12 cellular contexts compared by ENCODE assay signal in genomic region chr2:69762513-69763494, GRCh38. TPM values are rescaled to one million over a fixed set of nuclear protein-coding genes. Genes with fewer than 3 reads are reported as not detected.
DNase-seq lines count a peak whose midpoint lies in the region; ATAC-seq and TF ChIP-seq lines count a peak whose summit lies in the region.
"Had no signal": no experiment of that assay in that cellular context is flagged by ENCODE, and none has a peak within 500 bp of the region (broad histone marks: within the 10 kb centered on the region; RNA-seq: fewer than 3 reads in every experiment).

No MANE protein-coding gene starts in this region.

- no peak overlapping the region for H3K27ac Mint-ChIP-seq in activated B cell treated with CpG ODN at 0.5 μM for 24 hours
- peak overlapping the region; percentile 90 for H3K27ac Mint-ChIP-seq in progenitor cell of endocrine pancreas
- H3K27ac Mint-ChIP-seq in activated naive CD8-positive, alpha-beta T cell treated with anti-CD3 and anti-CD28 coated beads, Interleukin-2, amount 50 U/mL, for 24 hours, result no peak overlapping the region
- no peak overlapping the region for H3K27ac Mint-ChIP-seq in CD8-positive, alpha-beta T cell
- H3K27ac Mint-ChIP-seq: activated naive CD4-positive, alpha-beta T cell treated with anti-CD3 and anti-CD28 coated beads for 36 hours had no signal

- DNase-seq in activated B cell treated with CpG ODN at 0.5 μM for 24 hours, result no peak
- DNase-seq in left ventricle myocardium inferior, result no peak
- DNase-seq in progenitor cell of endocrine pancreas (ENCODE audit: low spot score, unreplicated experiment), result no peak
- no peak for DNase-seq in glomerular visceral epithelial cell (ENCODE audit: extremely low spot score)
- no peak for DNase-seq in activated naive CD8-positive, alpha-beta T cell treated with anti-CD3 and anti-CD28 coated beads, Interleukin-2, amount 50 U/mL, for 24 hours
- DNase-seq in CD8-positive, alpha-beta T cell, result no peak
- DNase-seq: activated naive CD4-positive, alpha-beta T cell treated with anti-CD3 and anti-CD28 coated beads for 36 hours; COR-L47; NCI-H774 had no signal

- TF ChIP-seq CTCF in C4-2B (conservative IDR thresholded peaks at IDR 0.05) (no peak), activated B cell treated with CpG ODN at 0.5 μM for 24 hours (IDR thresholded peaks at IDR 0.05) (no peak), left ventricle myocardium inferior (IDR thresholded peaks at IDR 0.05; ENCODE audit: borderline replicate concordance) (no peak), progenitor cell of endocrine pancreas (IDR thresholded peaks at IDR 0.05; ENCODE audit: unreplicated experiment) (no peak)
- no peak for TF ChIP-seq CTCF in CD8-positive, alpha-beta T cell (IDR thresholded peaks at IDR 0.05)

- no peaks in the 10 kb centered on the region for H3K9me3 ChIP-seq in left ventricle myocardium inferior (replicated peaks)
- no peaks in the 10 kb centered on the region for H3K9me3 ChIP-seq in CD8-positive, alpha-beta T cell (ENCODE audit: low read length)

- H3K4me1 Mint-ChIP-seq in activated B cell treated with CpG ODN at 0.5 μM for 24 hours (peaks cover 44% of the 10 kb centered on the region), progenitor cell of endocrine pancreas (ENCODE audit: low read depth) (peaks cover 47% of the 10 kb centered on the region)
- H3K4me1 Mint-ChIP-seq in activated naive CD8-positive, alpha-beta T cell treated with anti-CD3 and anti-CD28 coated beads, Interleukin-2, amount 50 U/mL, for 24 hours, result peaks cover 34% of the 10 kb centered on the region
- H3K4me1 Mint-ChIP-seq in CD8-positive, alpha-beta T cell (ENCODE audit: low read depth), result peaks cover 9% of the 10 kb centered on the region

- peak; percentile 52 for ATAC-seq in activated B cell treated with CpG ODN at 0.5 μM for 24 hours (ENCODE audit: low read depth)
- ATAC-seq in GM21528 (IDR thresholded peaks at IDR 0.05; ENCODE audit: low FRiP score, unreplicated experiment), result no peak
- ATAC-seq in activated naive CD8-positive, alpha-beta T cell treated with anti-CD3 and anti-CD28 coated beads, Interleukin-2, amount 50 U/mL, for 24 hours, result no peak
- ATAC-seq in CD8-positive, alpha-beta T cell, result no peak

- POLR2A ChIA-PET in activated B cell treated with CpG ODN at 0.5 μM for 24 hours (lab: Charles Lee), result interaction anchor here (0.7 to 1.4 kb wide), 3 partner anchors 13 to 29 kb away, joined by 3 to 8 read pairs (median 3); no protein-coding TSS in a partner anchor
- POLR2A ChIA-PET in CD8-positive, alpha-beta T cell (lab: Charles Lee), result interaction anchor here (0.7 to 1.2 kb wide), 2 partner anchors 10 to 239 kb away, joined by 3 read pairs; no protein-coding TSS in a partner anchor

- H3K4me3 Mint-ChIP-seq in activated B cell treated with CpG ODN at 0.5 μM for 24 hours (no peak overlapping the region), progenitor cell of endocrine pancreas (ENCODE audit: low read depth) (no peak overlapping the region)
- H3K4me3 Mint-ChIP-seq in activated naive CD8-positive, alpha-beta T cell treated with anti-CD3 and anti-CD28 coated beads, Interleukin-2, amount 50 U/mL, for 24 hours, result no peak overlapping the region
- no peak overlapping the region for H3K4me3 Mint-ChIP-seq in CD8-positive, alpha-beta T cell
- H3K4me3 Mint-ChIP-seq: activated naive CD4-positive, alpha-beta T cell treated with anti-CD3 and anti-CD28 coated beads for 36 hours; IgD-negative memory B cell had no signal

- H3K27me3 ChIP-seq in left ventricle myocardium inferior (ENCODE audit: low read depth), result no peaks in the 10 kb centered on the region
- no peaks in the 10 kb centered on the region for H3K27me3 ChIP-seq in CD8-positive, alpha-beta T cell (ENCODE audit: insufficient read depth, low read length)

- H3K36me3 ChIP-seq in left ventricle myocardium inferior, result peaks cover 4% of the 10 kb centered on the region
- H3K36me3 ChIP-seq in CD8-positive, alpha-beta T cell (ENCODE audit: insufficient read depth, low read length), result no peaks in the 10 kb centered on the region

- CTCF ChIA-PET in activated B cell treated with CpG ODN at 0.5 μM for 24 hours (lab: Charles Lee), result interaction anchor here (1.2 kb wide), 2 partner anchors 38 to 53 kb away, joined by 3 to 5 read pairs; no protein-coding TSS in a partner anchor
- CTCF ChIA-PET in CD8-positive, alpha-beta T cell (lab: Charles Lee), result interaction anchor here (0.6 to 1.3 kb wide), 3 partner anchors 38 to 432 kb away, joined by 3 to 5 read pairs (median 3); no protein-coding TSS in a partner anchor

- H3K27me3 Mint-ChIP-seq in activated B cell treated with CpG ODN at 0.5 μM for 24 hours (no peaks in the 10 kb centered on the region), progenitor cell of endocrine pancreas (no peaks in the 10 kb centered on the region)
- no peaks in the 10 kb centered on the region for H3K27me3 Mint-ChIP-seq in activated naive CD8-positive, alpha-beta T cell treated with anti-CD3 and anti-CD28 coated beads, Interleukin-2, amount 50 U/mL, for 24 hours
- H3K27me3 Mint-ChIP-seq in CD8-positive, alpha-beta T cell (ENCODE audit: low read depth), result no peaks in the 10 kb centered on the region
- H3K27me3 Mint-ChIP-seq: IgD-negative memory B cell had no signal

- peak overlapping the region; percentile 68 for H3K27ac ChIP-seq in C4-2B
- peak overlapping the region; percentile 61 for H3K27ac ChIP-seq in left ventricle myocardium inferior (replicated peaks)
- no peak overlapping the region for H3K27ac ChIP-seq in CD8-positive, alpha-beta T cell (ENCODE audit: low read depth, low read length)

- H3K4me1 ChIP-seq in left ventricle myocardium inferior, result peaks cover 15% of the 10 kb centered on the region
- H3K4me1 ChIP-seq in CD8-positive, alpha-beta T cell (ENCODE audit: insufficient read depth, low read length), result no peaks in the 10 kb centered on the region

- no peaks in the 10 kb centered on the region for H3K9me3 Mint-ChIP-seq in activated B cell treated with CpG ODN at 0.5 μM for 24 hours
- no peaks in the 10 kb centered on the region for H3K9me3 Mint-ChIP-seq in progenitor cell of endocrine pancreas (ENCODE audit: low read depth)
- H3K9me3 Mint-ChIP-seq in activated naive CD8-positive, alpha-beta T cell treated with anti-CD3 and anti-CD28 coated beads, Interleukin-2, amount 50 U/mL, for 24 hours, result no peaks in the 10 kb centered on the region
- H3K9me3 Mint-ChIP-seq in CD8-positive, alpha-beta T cell, result no peaks in the 10 kb centered on the region
- H3K9me3 Mint-ChIP-seq: activated naive CD4-positive, alpha-beta T cell treated with anti-CD3 and anti-CD28 coated beads for 36 hours; IgD-negative memory B cell had no signal

- H3K4me3 ChIP-seq in left ventricle myocardium inferior, result peak overlapping the region; percentile 30
- H3K4me3 ChIP-seq in CD8-positive, alpha-beta T cell (ENCODE audit: low read depth, low read length), result no peak overlapping the region

- intact Hi-C loops in activated B cell treated with CpG ODN at 0.5 μM for 24 hours (cut with micrococcal nuclease) (no loop called here), left ventricle myocardium inferior (cut with micrococcal nuclease) (no loop called here)
- intact Hi-C loops in CD8-positive, alpha-beta T cell (cut with DNase I, micrococcal nuclease), result loop anchor here in 1 of 2 experiments (5.0 kb wide), 1 partner anchor 34 kb away; no protein-coding TSS in a partner anchor

- peaks cover 7% of the 10 kb centered on the region for H3K36me3 Mint-ChIP-seq in activated B cell treated with CpG ODN at 0.5 μM for 24 hours (ENCODE audit: low read depth)
- peaks cover 40% of the 10 kb centered on the region for H3K36me3 Mint-ChIP-seq in progenitor cell of endocrine pancreas (ENCODE audit: insufficient read depth)
- no peaks in the 10 kb centered on the region for H3K36me3 Mint-ChIP-seq in activated naive CD8-positive, alpha-beta T cell treated with anti-CD3 and anti-CD28 coated beads, Interleukin-2, amount 50 U/mL, for 24 hours (ENCODE audit: low read depth)
- H3K36me3 Mint-ChIP-seq in CD8-positive, alpha-beta T cell, result no peaks in the 10 kb centered on the region

RNA-seq across cellular contexts. Expression of gene ANXA4, which starts 20.9 kb away (rescaled TPM):
- total RNA-seq in activated B cell treated with CpG ODN at 0.5 μM for 24 hours (32.0 and 35.4 TPM in 2 replicates), left ventricle myocardium inferior (30.6 TPM), progenitor cell of endocrine pancreas (250 and 262 TPM in 2 replicates)
- total RNA-seq in CD8-positive, alpha-beta T cell, result 1 to 10 TPM; 2.9 TPM
